In genomic region chr12:29309320-29309902, GRCh38 we compare ENCODE assay signal across 9 cellular contexts.
A peak's percentile ranks its signal among the peaks of the same experiment; 100 is the strongest.
DNase-seq lines count a peak whose midpoint lies in the region; ATAC-seq and TF ChIP-seq lines count a peak whose summit lies in the region.
"Had no signal": no experiment of that assay in that cellular context is flagged by ENCODE, and none has a peak within 500 bp of the region (broad histone marks: within the 10 kb centered on the region; RNA-seq: fewer than 3 reads in every experiment).

No MANE protein-coding gene starts in this region.

- H3K4me1 ChIP-seq in A673 (ENCODE audit: insufficient read depth, low read length, poor library complexity, severe bottlenecking) (peaks cover 5% of the 10 kb centered on the region), sigmoid colon (no peaks in the 10 kb centered on the region)

- POLR2A ChIA-PET in A673 (lab: Charles Lee; ENCODE audit: low non-redundant PET) (no interaction called here), RWPE1 (lab: Yijun Ruan, JAX; ENCODE audit: low non-redundant PET) (no interaction called here)

- 56 to 91% methylated on average over 4 of the region's 4 CpGs for WGBS in sigmoid colon, 2 donors

- peak; percentile 18 for DNase-seq in A673 (ENCODE audit: low spot score)
- no peak for DNase-seq in GM12864 (ENCODE audit: low read depth)
- DNase-seq in RWPE1 (ENCODE audit: low spot score), result peak; percentile 2
- peak; percentile 51 for DNase-seq in fibroblast of villous mesenchyme (ENCODE audit: low read depth)
- DNase-seq in sigmoid colon, result no peak
- no peak for DNase-seq in NCI-H146 treated with DMSO at 0.1 percent for 48 hours (lab: John Stamatoyannopoulos, UW; ENCODE audit: unreplicated experiment)
- DNase-seq in kidney glomerular epithelial cell (lab: John Stamatoyannopoulos, UW), result no peak
- DNase-seq: stimulated activated CD4-positive, alpha-beta T cell treated with anti-CD3 and anti-CD28 coated beads, Interleukin-4, amount 100 ng/mL, for 4 hours had no signal

- H3K36me3 ChIP-seq in A673 (ENCODE audit: insufficient read depth, low read length, poor library complexity, severe bottlenecking), result no peaks in the 10 kb centered on the region
- peaks cover 0 to 10% (median 0%) of the 10 kb centered on the region in 4 donors for H3K36me3 ChIP-seq in sigmoid colon

- ATAC-seq in GM19351 (IDR thresholded peaks at IDR 0.05; ENCODE audit: unreplicated experiment), result no peak

- no peaks in the 10 kb centered on the region for H3K9me3 ChIP-seq in A673 (ENCODE audit: low read depth, low read length, poor library complexity, severe bottlenecking)
- no peaks in the 10 kb centered on the region for H3K9me3 ChIP-seq in sigmoid colon

- no TSS peak for BruUV-seq in A673 (replicated peaks; lab: Mats Ljungman, UMichigan)

- H3K27me3 ChIP-seq in A673 (replicated peaks; ENCODE audit: insufficient read depth, low read depth, low read length, poor library complexity), result no peaks in the 10 kb centered on the region
- H3K27me3 ChIP-seq in sigmoid colon, result no peaks in the 10 kb centered on the region

- TF ChIP-seq POLR2A in sigmoid colon (IDR thresholded peaks at IDR 0.05), result no peak

- TF ChIP-seq CTCF in A673 (conservative IDR thresholded peaks at IDR 0.05; ENCODE audit: low read depth, low read length) (peak; percentile 61), GM12864 (IDR thresholded peaks at IDR 0.05; ENCODE audit: low read depth, low read length, missing control alignments) (peak; percentile 15), RWPE1 (conservative IDR thresholded peaks at IDR 0.05; ENCODE audit: low read depth) (peak; percentile 17; the same call in 1 of the 2 replicates), fibroblast of villous mesenchyme (IDR thresholded peaks at IDR 0.05; ENCODE audit: insufficient read depth, low read depth, low read length) (peak; percentile 55), sigmoid colon (IDR thresholded peaks at IDR 0.05) (no peak)

- no peak for TF ChIP-seq EP300 in sigmoid colon (IDR thresholded peaks at IDR 0.05)

- H3K27ac ChIP-seq in A673 (ENCODE audit: low read depth, low read length, poor library complexity, severe bottlenecking), result no peak overlapping the region
- no peak overlapping the region for H3K27ac ChIP-seq in RWPE1
- no peak overlapping the region for H3K27ac ChIP-seq in sigmoid colon

- intact Hi-C loops in A673 (cut with micrococcal nuclease; ENCODE audit: unreplicated experiment), result loop anchor here (10.0 kb wide), 1 partner anchor 1535 kb away; no protein-coding TSS in a partner anchor
- intact Hi-C loops in sigmoid colon (cut with DNase I), result no loop called here

- H3K4me3 ChIP-seq in A673 (ENCODE audit: low read depth, low read length, poor library complexity, severe bottlenecking), result no peak overlapping the region
- H3K4me3 ChIP-seq in GM12864 (ENCODE audit: low read depth, low read length), result no peak overlapping the region
- H3K4me3 ChIP-seq in fibroblast of villous mesenchyme (ENCODE audit: low read depth, low read length), result no peak overlapping the region
- no peak overlapping the region for H3K4me3 ChIP-seq in sigmoid colon

- CTCF ChIA-PET in A673 (lab: Charles Lee) (no interaction called here), RWPE1 (lab: Yijun Ruan, JAX) (interaction anchor here (0.5 to 1.2 kb wide), 5 partner anchors 8 to 211 kb away, joined by 3 to 4 read pairs (median 3); no protein-coding TSS in a partner anchor)

Comparison
In these comparisons a context has a peak if more than half of its experiments do, and no peak if none do; other contexts are left out.
1. DNase-seq: peak in A673 (single experiment), RWPE1 (single experiment) and fibroblast of villous mesenchyme (single experiment); none in GM12864 (single experiment), sigmoid colon (single experiment), NCI-H146 treated with DMSO at 0.1 percent for 48 hours (single experiment) and kidney glomerular epithelial cell (single experiment).
2. CTCF ChIP-seq: peak in A673 (single experiment), GM12864 (single experiment), RWPE1 (single experiment) and fibroblast of villous mesenchyme (single experiment); none in sigmoid colon (0 of 4).